In genomic region chr1:9929431-9930385, GRCh38 we compare ENCODE assay signal across 1 cellular context.
TF ChIP-seq lines count a peak whose summit lies in the region.

No MANE protein-coding gene starts in this region.

TF ChIP-seq in H1, 55 proteins besides CTCF, POLR2A, EP300 and RAD21 (continued from another document):
- TF ChIP-seq FOSL1 (IDR thresholded peaks at IDR 0.05; ENCODE audit: insufficient read depth, low read depth, low read length) (no peak), SP4 (IDR thresholded peaks at IDR 0.05; ENCODE audit: low read length) (no peak), TBP (IDR thresholded peaks at IDR 0.05; ENCODE audit: low read depth, low read length) (no peak), JUND (IDR thresholded peaks at IDR 0.05; ENCODE audit: low read length) (0 out of 2 replicates have a peak, but pooled peaks have one; percentile 10), YY1 (IDR thresholded peaks at IDR 0.05; ENCODE audit: low read depth, low read length) (peak; percentile 78), TAF1 (IDR thresholded peaks at IDR 0.05; ENCODE audit: low read depth, low read length) (no peak), NANOG (IDR thresholded peaks at IDR 0.05; ENCODE audit: insufficient read depth, low read depth, low read length, poor library complexity, severe bottlenecking) (no peak), RFX5 (IDR thresholded peaks at IDR 0.05; ENCODE audit: borderline replicate concordance, low read depth, low read length) (no peak), SRF (IDR thresholded peaks at IDR 0.05; ENCODE audit: low read depth, low read length) (no peak), KDM1A (IDR thresholded peaks at IDR 0.05; ENCODE audit: borderline replicate concordance, low read length) (no peak), NRF1 (IDR thresholded peaks at IDR 0.05; ENCODE audit: low read depth, low read length) (no peak), EGR1 (IDR thresholded peaks at IDR 0.05; ENCODE audit: borderline replicate concordance, low read depth, low read length) (no peak), RXRA (IDR thresholded peaks at IDR 0.05; ENCODE audit: insufficient read depth, low read depth, low read length) (no peak), POU5F1 (IDR thresholded peaks at IDR 0.05; ENCODE audit: low read depth, low read length) (no peak), CHD2 (IDR thresholded peaks at IDR 0.05; ENCODE audit: low read length) (no peak), GABPA (IDR thresholded peaks at IDR 0.05; ENCODE audit: borderline replicate concordance, insufficient read depth, low read length) (no peak), EZH2 (IDR thresholded peaks at IDR 0.05; ENCODE audit: low read depth, low read length, severe bottlenecking) (no peak), SP1 (IDR thresholded peaks at IDR 0.05; ENCODE audit: low read depth, low read length) (no peak), SAP30 (IDR thresholded peaks at IDR 0.05; ENCODE audit: insufficient read depth, insufficient replicate concordance, low read length) (no peak), CHD1 (IDR thresholded peaks at IDR 0.05; ENCODE audit: low read depth, low read length) (no peak), CREB1 (IDR thresholded peaks at IDR 0.05) (0 out of 2 replicates have a peak, but pooled peaks have one; percentile 37), CEBPB (IDR thresholded peaks at IDR 0.05; ENCODE audit: low read depth, low read length) (no peak), MAFK (IDR thresholded peaks at IDR 0.05; ENCODE audit: low read depth, low read length) (0 out of 2 replicates have a peak, but pooled peaks have one; percentile 2), E2F6 (IDR thresholded peaks at IDR 0.05) (no peak), TAF7 (optimal IDR thresholded peaks at IDR 0.05; ENCODE audit: borderline replicate concordance, low read depth, low read length) (no peak), SIN3A (conservative IDR thresholded peaks at IDR 0.05 in 1 of 2, IDR thresholded peaks at IDR 0.05 in 1 of 2; ENCODE audit: low read depth in 1 of 2, low read length in 2 of 2) (peak in 1 of 2 experiments; percentile 81; a peak in 1 of 4 replicates), RBBP5 (IDR thresholded peaks at IDR 0.05; ENCODE audit: borderline replicate concordance, low read depth, low read length) (no peak), TCF12 (IDR thresholded peaks at IDR 0.05; ENCODE audit: low read depth, low read length) (peak; percentile 36; the same call in 1 of the 2 replicates), ASH2L (IDR thresholded peaks at IDR 0.05; ENCODE audit: low read length) (no peak), GTF2F1 (IDR thresholded peaks at IDR 0.05; ENCODE audit: borderline replicate concordance, low read depth, low read length) (no peak), SUZ12 (IDR thresholded peaks at IDR 0.05; ENCODE audit: low read length) (no peak), PHF8 (conservative IDR thresholded peaks at IDR 0.05; ENCODE audit: low read depth, low read length) (no peak), BCL11A (IDR thresholded peaks at IDR 0.05; ENCODE audit: low read depth in 2 of 2, low read length in 2 of 2) (no peak), ATF2 (IDR thresholded peaks at IDR 0.05; ENCODE audit: low read length) (no peak), BACH1 (IDR thresholded peaks at IDR 0.05; ENCODE audit: low read length) (no peak), HDAC2 (IDR thresholded peaks at IDR 0.05; ENCODE audit: borderline replicate concordance in 1 of 2, low read depth in 2 of 2, low read length in 2 of 2) (peak in 1 of 2 experiments; percentile 80; a peak in 1 of 4 replicates), KDM4A (IDR thresholded peaks at IDR 0.05; ENCODE audit: low read depth, low read length, severe bottlenecking) (no peak), RNF2 (IDR thresholded peaks at IDR 0.05; ENCODE audit: borderline replicate concordance, low read depth, low read length, missing control alignments, poor library complexity, severe bottlenecking) (no peak), CBX8 (IDR thresholded peaks at IDR 0.05; ENCODE audit: borderline replicate concordance, low read depth, low read length) (no peak), HDAC6 (IDR thresholded peaks at IDR 0.05; ENCODE audit: low read depth, low read length) (no peak), SIRT6 (IDR thresholded peaks at IDR 0.05; ENCODE audit: low read length) (no peak), SIX5 (IDR thresholded peaks at IDR 0.05; ENCODE audit: low read depth, low read length) (no peak), CTBP2 (IDR thresholded peaks at IDR 0.05; ENCODE audit: borderline replicate concordance, insufficient read depth, insufficient read length, low read length) (peak; percentile 60)
- TF ChIP-seq, protein P1, sequence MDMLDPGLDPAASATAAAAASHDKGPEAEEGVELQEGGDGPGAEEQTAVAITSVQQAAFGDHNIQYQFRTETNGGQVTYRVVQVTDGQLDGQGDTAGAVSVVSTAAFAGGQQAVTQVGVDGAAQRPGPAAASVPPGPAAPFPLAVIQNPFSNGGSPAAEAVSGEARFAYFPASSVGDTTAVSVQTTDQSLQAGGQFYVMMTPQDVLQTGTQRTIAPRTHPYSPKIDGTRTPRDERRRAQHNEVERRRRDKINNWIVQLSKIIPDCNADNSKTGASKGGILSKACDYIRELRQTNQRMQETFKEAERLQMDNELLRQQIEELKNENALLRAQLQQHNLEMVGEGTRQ (IDR thresholded peaks at IDR 0.05; ENCODE audit: low read length) = no peak
- TF ChIP-seq, protein P2, sequence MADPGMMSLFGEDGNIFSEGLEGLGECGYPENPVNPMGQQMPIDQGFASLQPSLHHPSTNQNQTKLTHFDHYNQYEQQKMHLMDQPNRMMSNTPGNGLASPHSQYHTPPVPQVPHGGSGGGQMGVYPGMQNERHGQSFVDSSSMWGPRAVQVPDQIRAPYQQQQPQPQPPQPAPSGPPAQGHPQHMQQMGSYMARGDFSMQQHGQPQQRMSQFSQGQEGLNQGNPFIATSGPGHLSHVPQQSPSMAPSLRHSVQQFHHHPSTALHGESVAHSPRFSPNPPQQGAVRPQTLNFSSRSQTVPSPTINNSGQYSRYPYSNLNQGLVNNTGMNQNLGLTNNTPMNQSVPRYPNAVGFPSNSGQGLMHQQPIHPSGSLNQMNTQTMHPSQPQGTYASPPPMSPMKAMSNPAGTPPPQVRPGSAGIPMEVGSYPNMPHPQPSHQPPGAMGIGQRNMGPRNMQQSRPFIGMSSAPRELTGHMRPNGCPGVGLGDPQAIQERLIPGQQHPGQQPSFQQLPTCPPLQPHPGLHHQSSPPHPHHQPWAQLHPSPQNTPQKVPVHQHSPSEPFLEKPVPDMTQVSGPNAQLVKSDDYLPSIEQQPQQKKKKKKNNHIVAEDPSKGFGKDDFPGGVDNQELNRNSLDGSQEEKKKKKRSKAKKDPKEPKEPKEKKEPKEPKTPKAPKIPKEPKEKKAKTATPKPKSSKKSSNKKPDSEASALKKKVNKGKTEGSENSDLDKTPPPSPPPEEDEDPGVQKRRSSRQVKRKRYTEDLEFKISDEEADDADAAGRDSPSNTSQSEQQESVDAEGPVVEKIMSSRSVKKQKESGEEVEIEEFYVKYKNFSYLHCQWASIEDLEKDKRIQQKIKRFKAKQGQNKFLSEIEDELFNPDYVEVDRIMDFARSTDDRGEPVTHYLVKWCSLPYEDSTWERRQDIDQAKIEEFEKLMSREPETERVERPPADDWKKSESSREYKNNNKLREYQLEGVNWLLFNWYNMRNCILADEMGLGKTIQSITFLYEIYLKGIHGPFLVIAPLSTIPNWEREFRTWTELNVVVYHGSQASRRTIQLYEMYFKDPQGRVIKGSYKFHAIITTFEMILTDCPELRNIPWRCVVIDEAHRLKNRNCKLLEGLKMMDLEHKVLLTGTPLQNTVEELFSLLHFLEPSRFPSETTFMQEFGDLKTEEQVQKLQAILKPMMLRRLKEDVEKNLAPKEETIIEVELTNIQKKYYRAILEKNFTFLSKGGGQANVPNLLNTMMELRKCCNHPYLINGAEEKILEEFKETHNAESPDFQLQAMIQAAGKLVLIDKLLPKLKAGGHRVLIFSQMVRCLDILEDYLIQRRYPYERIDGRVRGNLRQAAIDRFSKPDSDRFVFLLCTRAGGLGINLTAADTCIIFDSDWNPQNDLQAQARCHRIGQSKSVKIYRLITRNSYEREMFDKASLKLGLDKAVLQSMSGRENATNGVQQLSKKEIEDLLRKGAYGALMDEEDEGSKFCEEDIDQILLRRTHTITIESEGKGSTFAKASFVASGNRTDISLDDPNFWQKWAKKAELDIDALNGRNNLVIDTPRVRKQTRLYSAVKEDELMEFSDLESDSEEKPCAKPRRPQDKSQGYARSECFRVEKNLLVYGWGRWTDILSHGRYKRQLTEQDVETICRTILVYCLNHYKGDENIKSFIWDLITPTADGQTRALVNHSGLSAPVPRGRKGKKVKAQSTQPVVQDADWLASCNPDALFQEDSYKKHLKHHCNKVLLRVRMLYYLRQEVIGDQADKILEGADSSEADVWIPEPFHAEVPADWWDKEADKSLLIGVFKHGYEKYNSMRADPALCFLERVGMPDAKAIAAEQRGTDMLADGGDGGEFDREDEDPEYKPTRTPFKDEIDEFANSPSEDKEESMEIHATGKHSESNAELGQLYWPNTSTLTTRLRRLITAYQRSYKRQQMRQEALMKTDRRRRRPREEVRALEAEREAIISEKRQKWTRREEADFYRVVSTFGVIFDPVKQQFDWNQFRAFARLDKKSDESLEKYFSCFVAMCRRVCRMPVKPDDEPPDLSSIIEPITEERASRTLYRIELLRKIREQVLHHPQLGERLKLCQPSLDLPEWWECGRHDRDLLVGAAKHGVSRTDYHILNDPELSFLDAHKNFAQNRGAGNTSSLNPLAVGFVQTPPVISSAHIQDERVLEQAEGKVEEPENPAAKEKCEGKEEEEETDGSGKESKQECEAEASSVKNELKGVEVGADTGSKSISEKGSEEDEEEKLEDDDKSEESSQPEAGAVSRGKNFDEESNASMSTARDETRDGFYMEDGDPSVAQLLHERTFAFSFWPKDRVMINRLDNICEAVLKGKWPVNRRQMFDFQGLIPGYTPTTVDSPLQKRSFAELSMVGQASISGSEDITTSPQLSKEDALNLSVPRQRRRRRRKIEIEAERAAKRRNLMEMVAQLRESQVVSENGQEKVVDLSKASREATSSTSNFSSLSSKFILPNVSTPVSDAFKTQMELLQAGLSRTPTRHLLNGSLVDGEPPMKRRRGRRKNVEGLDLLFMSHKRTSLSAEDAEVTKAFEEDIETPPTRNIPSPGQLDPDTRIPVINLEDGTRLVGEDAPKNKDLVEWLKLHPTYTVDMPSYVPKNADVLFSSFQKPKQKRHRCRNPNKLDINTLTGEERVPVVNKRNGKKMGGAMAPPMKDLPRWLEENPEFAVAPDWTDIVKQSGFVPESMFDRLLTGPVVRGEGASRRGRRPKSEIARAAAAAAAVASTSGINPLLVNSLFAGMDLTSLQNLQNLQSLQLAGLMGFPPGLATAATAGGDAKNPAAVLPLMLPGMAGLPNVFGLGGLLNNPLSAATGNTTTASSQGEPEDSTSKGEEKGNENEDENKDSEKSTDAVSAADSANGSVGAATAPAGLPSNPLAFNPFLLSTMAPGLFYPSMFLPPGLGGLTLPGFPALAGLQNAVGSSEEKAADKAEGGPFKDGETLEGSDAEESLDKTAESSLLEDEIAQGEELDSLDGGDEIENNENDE (IDR thresholded peaks at IDR 0.05; ENCODE audit: insufficient replicate concordance, low read length) = peak; percentile 55
